24 cellular contexts compared by ENCODE assay signal in the genomic region with DNA sequence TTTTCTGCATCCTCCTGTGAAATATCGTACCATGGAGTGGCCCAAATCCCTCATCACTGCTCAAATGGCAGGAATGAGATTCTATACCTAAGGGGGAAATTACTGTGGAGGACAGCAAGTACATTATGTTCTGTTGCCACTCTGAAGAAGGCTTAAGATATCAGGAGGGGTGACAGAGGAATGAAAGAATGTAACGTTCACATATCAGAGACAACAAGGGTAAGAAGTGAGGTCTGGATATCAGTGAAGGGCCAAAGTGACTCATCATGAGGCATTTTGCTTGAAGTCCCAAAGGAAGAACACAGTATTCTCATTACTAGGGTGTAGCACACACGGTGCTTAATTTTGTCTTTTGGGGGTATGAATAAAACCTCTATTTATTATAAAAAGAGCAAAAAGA.
DNase-seq lines count a peak whose midpoint lies in the region; ATAC-seq, FAIRE-seq and TF ChIP-seq lines count a peak whose summit lies in the region.
"Had no signal": no experiment of that assay in that cellular context is flagged by ENCODE, and none has a peak within 500 bp of the region (broad histone marks: within the 10 kb centered on the region; RNA-seq: fewer than 3 reads in every experiment).

No MANE protein-coding gene starts in this region.

- H3K36me3 Mint-ChIP-seq in nephron progenitor cell (ENCODE audit: low read depth), result no peaks in the 10 kb centered on the region
- H3K36me3 Mint-ChIP-seq: activated CD4-positive, alpha-beta memory T cell treated with anti-CD3 and anti-CD28 coated beads for 36 hours; activated naive CD8-positive, alpha-beta T cell had no signal

- CTCF ChIA-PET in PC-3 (lab: Charles Lee) (no interaction called here), endothelial cell of umbilical vein (lab: Charles Lee) (no interaction called here)

- H3K79me1 ChIP-seq in mesenchymal stem cell (replicated peaks; ENCODE audit: low read length, poor library complexity, severe bottlenecking), result no peaks in the 10 kb centered on the region

- H3K4me2 ChIP-seq in PC-3 (ENCODE audit: low read length) (no peak overlapping the region), endothelial cell of umbilical vein (ENCODE audit: insufficient read depth, low read length) (no peak overlapping the region), mesenchymal stem cell (ENCODE audit: low read length, poor library complexity, severe bottlenecking) (no peak overlapping the region)

- no peaks in the 10 kb centered on the region for H3K9me2 ChIP-seq in PC-3 (replicated peaks; ENCODE audit: low read length)

- no peak overlapping the region for H2BK12ac ChIP-seq in mesenchymal stem cell (ENCODE audit: low read length in 2 of 2)

- H3K27me3 ChIP-seq in PC-3 (ENCODE audit: low read length) (no peaks in the 10 kb centered on the region), endothelial cell of umbilical vein (ENCODE audit: control insufficient read depth in 2 of 2, insufficient read depth in 2 of 2, low read length in 2 of 2) (no peaks in the 10 kb centered on the region), mesenchymal stem cell (ENCODE audit: control insufficient read depth in 1 of 2, insufficient read depth in 1 of 2, low read length in 2 of 2) (no peaks in the 10 kb centered on the region), BE2C (no peaks in the 10 kb centered on the region)
- H3K27me3 ChIP-seq: MG63, neutrophil, tibial artery had no signal

- no peaks in the 10 kb centered on the region for H3K9me3 Mint-ChIP-seq in nephron progenitor cell
- H3K9me3 Mint-ChIP-seq: activated CD4-positive, alpha-beta memory T cell treated with anti-CD3 and anti-CD28 coated beads for 36 hours; T-helper 1 cell treated with Interleukin-12 subunit alpha and Interleukin-12 subunit beta and Interleukin-4 antibody, amounts not matched to agents 30 μg/mL and 1 μg/mL, for 36 hours had no signal

- H3K36me3 ChIP-seq in PC-3 (ENCODE audit: low read depth, low read length) (no peaks in the 10 kb centered on the region), endothelial cell of umbilical vein (ENCODE audit: control insufficient read depth in 2 of 2, extremely low read depth in 1 of 2, insufficient read depth in 2 of 2, low read length in 2 of 2) (no peaks in the 10 kb centered on the region), mesenchymal stem cell (ENCODE audit: control insufficient read depth in 1 of 2, insufficient read depth in 2 of 2, low read depth in 1 of 2, low read length in 2 of 2) (no peaks in the 10 kb centered on the region), BE2C (no peaks in the 10 kb centered on the region)
- H3K36me3 ChIP-seq: MG63, neutrophil, tibial artery, WERI-Rb-1 had no signal

- H3K4me1 Mint-ChIP-seq in nephron progenitor cell, result no peaks in the 10 kb centered on the region

- FAIRE-seq in endothelial cell of umbilical vein (lab: Jason Lieb, UNC), result no peak
- FAIRE-seq: GM18507 had no signal

- no peaks in the 10 kb centered on the region for H3K4me1 ChIP-seq in PC-3 (ENCODE audit: insufficient read depth, low read length)
- H3K4me1 ChIP-seq in endothelial cell of umbilical vein (ENCODE audit: control insufficient read depth, extremely low read depth, insufficient read depth, low read length), result no peaks in the 10 kb centered on the region
- no peaks in the 10 kb centered on the region for H3K4me1 ChIP-seq in mesenchymal stem cell (ENCODE audit: control insufficient read depth, insufficient read depth, low read depth, low read length)
- H3K4me1 ChIP-seq in BE2C, result no peaks in the 10 kb centered on the region

- H3K9me3 ChIP-seq in PC-3 (ENCODE audit: low read length) (no peaks in the 10 kb centered on the region), endothelial cell of umbilical vein (replicated peaks; ENCODE audit: control insufficient read depth, insufficient read depth, low read length) (no peaks in the 10 kb centered on the region), mesenchymal stem cell (ENCODE audit: control insufficient read depth, low read length) (no peaks in the 10 kb centered on the region), BE2C (no peaks in the 10 kb centered on the region)
- H3K9me3 ChIP-seq: MG63, neutrophil, tibial artery had no signal

- no peak for TF ChIP-seq POLR2A in endothelial cell of umbilical vein (IDR thresholded peaks at IDR 0.05; ENCODE audit: low read depth, low read length)

- 0% methylated on average over 1 of the region's 3 CpGs for WGBS in mesenchymal stem cell

- dilution Hi-C loops in endothelial cell of umbilical vein (cut with MboI; ENCODE audit: extremely low pct_ligation_motif_present, low sequenced_read_pairs), result no loop called here

- H3K27ac ChIP-seq in PC-3 (ENCODE audit: low read length) (no peak overlapping the region), endothelial cell of umbilical vein (ENCODE audit: insufficient read depth, low read depth, low read length) (no peak overlapping the region), mesenchymal stem cell (ENCODE audit: low read length, poor library complexity, severe bottlenecking) (no peak overlapping the region)
- H3K27ac ChIP-seq: neutrophil, tibial artery, WERI-Rb-1 had no signal

- no peak overlapping the region for H2AFZ ChIP-seq in PC-3 (ENCODE audit: low read length)
- peak overlapping the region; percentile 45 for H2AFZ ChIP-seq in endothelial cell of umbilical vein (ENCODE audit: low read depth, low read length)
- no peak overlapping the region for H2AFZ ChIP-seq in mesenchymal stem cell (ENCODE audit: low read depth, low read length)

- H3K79me2 ChIP-seq in PC-3 (ENCODE audit: low read length) (no peaks in the 10 kb centered on the region), endothelial cell of umbilical vein (ENCODE audit: control insufficient read depth, insufficient read depth, low read length) (no peaks in the 10 kb centered on the region)

- no peak overlapping the region for H3K4me3 ChIP-seq in PC-3 (ENCODE audit: low read length)
- no peak overlapping the region for H3K4me3 ChIP-seq in endothelial cell of umbilical vein (replicated peaks in 1 of 3; ENCODE audit: insufficient read depth in 1 of 3, low read depth in 1 of 3, low read length in 3 of 3)
- H3K4me3 ChIP-seq in mesenchymal stem cell (ENCODE audit: insufficient read depth in 1 of 2, low read depth in 1 of 2, low read length in 2 of 2), result no peak overlapping the region
- no peak overlapping the region for H3K4me3 ChIP-seq in BE2C (ENCODE audit: low read depth, low read length)
- H3K4me3 ChIP-seq: MG63, tibial artery had no signal

- no peak overlapping the region for H3K4ac ChIP-seq in mesenchymal stem cell (ENCODE audit: low read depth in 1 of 2, low read length in 2 of 2)

- peak; percentile 21 for DNase-seq in ACHN
- peak; percentile 39 for DNase-seq in PC-3
- DNase-seq in endothelial cell of umbilical vein (ENCODE audit: low read depth, low spot score), result no peak
- DNase-seq in mesenchymal stem cell, result peak; percentile 64
- DNase-seq in BE2C, result no peak
- no peak for DNase-seq in nephron progenitor cell
- no peak for DNase-seq in iPS-NIHi11 (ENCODE audit: low spot score)
- DNase-seq in T-helper 9 cell, result no peak
- DNase-seq: activated CD4-positive, alpha-beta memory T cell treated with anti-CD3 and anti-CD28 coated beads for 36 hours; activated T-cell treated with anti-CD3 and anti-CD28 coated beads, Interleukin-2, amount 50 U/mL, for 1 hour; caudate nucleus; CD4-positive, alpha-beta T cell; DND-41; left colon; MG63; retina; SHP77; stimulated activated naive CD4-positive, alpha-beta T cell; tibial artery; WERI-Rb-1 had no signal

- H3K23ac ChIP-seq in mesenchymal stem cell (ENCODE audit: low read length in 2 of 2), result no peak overlapping the region

- intact Hi-C loops in PC-3 (cut with micrococcal nuclease) (no loop called here), endothelial cell of umbilical vein (cut with micrococcal nuclease) (no loop called here)

- no peak for TF ChIP-seq CTCF in PC-3 (conservative IDR thresholded peaks at IDR 0.05; ENCODE audit: low read depth, low read length)
- TF ChIP-seq CTCF in endothelial cell of umbilical vein (IDR thresholded peaks at IDR 0.05; ENCODE audit: extremely low read depth in 1 of 2, insufficient read depth in 1 of 2, low read depth in 1 of 2, low read length in 2 of 2), result no peak
- no peak for TF ChIP-seq CTCF in BE2C (IDR thresholded peaks at IDR 0.05; ENCODE audit: low read depth, low read length)
- no peak for TF ChIP-seq CTCF in nephron progenitor cell (IDR thresholded peaks at IDR 0.05)

- ATAC-seq in PC-3, result no peak
- ATAC-seq: left colon had no signal

- POLR2A ChIA-PET in PC-3 (lab: Charles Lee; ENCODE audit: unreplicated experiment) (no interaction called here), endothelial cell of umbilical vein (lab: Charles Lee) (no interaction called here)

- no peak overlapping the region for H2BK15ac ChIP-seq in mesenchymal stem cell (ENCODE audit: low read depth, poor library complexity, severe bottlenecking)

- no peaks in the 10 kb centered on the region for H3K27me3 Mint-ChIP-seq in nephron progenitor cell (ENCODE audit: low read depth, poor library complexity)
- H3K27me3 Mint-ChIP-seq: activated CD4-positive, alpha-beta memory T cell treated with anti-CD3 and anti-CD28 coated beads for 36 hours; activated naive CD8-positive, alpha-beta T cell; CD4-positive, alpha-beta T cell had no signal

- H3F3A ChIP-seq in PC-3 (ENCODE audit: low read length, unreplicated experiment), result no peaks in the 10 kb centered on the region

- BruUV-seq in PC-3 (replicated peaks; lab: Mats Ljungman, UMichigan) (no TSS peak), endothelial cell of umbilical vein (replicated peaks; lab: Mats Ljungman, UMichigan) (no TSS peak)

- no peak overlapping the region for H3K27ac Mint-ChIP-seq in nephron progenitor cell
- H3K27ac Mint-ChIP-seq: activated CD4-positive, alpha-beta memory T cell treated with anti-CD3 and anti-CD28 coated beads for 36 hours; activated naive CD8-positive, alpha-beta T cell; CD4-positive, alpha-beta T cell; T-helper 1 cell treated with Interleukin-12 subunit alpha and Interleukin-12 subunit beta and Interleukin-4 antibody, amounts not matched to agents 30 μg/mL and 1 μg/mL, for 36 hours had no signal

- no peak overlapping the region for H4K91ac ChIP-seq in mesenchymal stem cell (ENCODE audit: low read length)

- no peak overlapping the region for H3K4me3 Mint-ChIP-seq in nephron progenitor cell
- H3K4me3 Mint-ChIP-seq: activated CD4-positive, alpha-beta memory T cell treated with anti-CD3 and anti-CD28 coated beads for 36 hours; activated naive CD8-positive, alpha-beta T cell; CD4-positive, alpha-beta T cell; T-helper 1 cell treated with Interleukin-12 subunit alpha and Interleukin-12 subunit beta and Interleukin-4 antibody, amounts not matched to agents 30 μg/mL and 1 μg/mL, for 36 hours had no signal

- H3K14ac ChIP-seq in mesenchymal stem cell (ENCODE audit: low read length in 2 of 2), result no peak overlapping the region

- H4K8ac ChIP-seq in mesenchymal stem cell (ENCODE audit: low read length), result no peak overlapping the region

- no peaks in the 10 kb centered on the region for H4K20me1 ChIP-seq in PC-3 (ENCODE audit: low read length)
- no peaks in the 10 kb centered on the region for H4K20me1 ChIP-seq in endothelial cell of umbilical vein (replicated peaks; ENCODE audit: control insufficient read depth, extremely low read depth, insufficient read depth, low read length)

- no peak overlapping the region for H2BK5ac ChIP-seq in mesenchymal stem cell (ENCODE audit: low read depth, low read length, poor library complexity, severe bottlenecking)

- no peak overlapping the region for H2AK5ac ChIP-seq in mesenchymal stem cell (ENCODE audit: low read length, severe bottlenecking)

- H3K9ac ChIP-seq in PC-3 (ENCODE audit: low read length), result no peak overlapping the region
- no peak overlapping the region for H3K9ac ChIP-seq in endothelial cell of umbilical vein (replicated peaks; ENCODE audit: extremely low read depth, insufficient read depth, low read length)
- H3K9ac ChIP-seq in mesenchymal stem cell (ENCODE audit: low read length), result no peak overlapping the region

- H3K18ac ChIP-seq in mesenchymal stem cell (ENCODE audit: low read depth in 1 of 2, low read length in 2 of 2), result no peak overlapping the region

- H3K9me1 ChIP-seq in endothelial cell of umbilical vein (replicated peaks; ENCODE audit: control insufficient read depth, extremely low read depth, insufficient read depth, low read length), result no peaks in the 10 kb centered on the region

- H2BK120ac ChIP-seq in mesenchymal stem cell (ENCODE audit: low read depth, low read length), result no peak overlapping the region

- in situ Hi-C loops in ACHN (cut with HindIII; ENCODE audit: low pct_ligation_motif_present, low pct_unique_long_range_greater_than_20kb, low sequenced_read_pairs), result no loop called here

Comparison
In these comparisons a context has a peak if more than half of its experiments do, and no peak if none do; other contexts are left out.
1. DNase-seq: peak in ACHN (single experiment), PC-3 (single experiment) and mesenchymal stem cell (single experiment); none in endothelial cell of umbilical vein (single experiment), BE2C (single experiment), nephron progenitor cell (single experiment), iPS-NIHi11 (single experiment) and T-helper 9 cell (single experiment).